Comparison of ENCODE assay signal across 8 cellular contexts in genomic region chr6:53792973-53793317, GRCh38. TPM values are rescaled to one million over a fixed set of nuclear protein-coding genes. Genes with fewer than 3 reads are reported as not detected.
DNase-seq lines count a peak whose midpoint lies in the region; TF ChIP-seq lines count a peak whose summit lies in the region.

No MANE protein-coding gene starts in this region.

- peak overlapping the region; percentile 82 for H3K4me3 ChIP-seq in CD8-positive, alpha-beta memory T cell (ENCODE audit: low read length)
- H3K4me3 ChIP-seq in OCI-LY3 (ENCODE audit: low read length): peak overlapping the region; percentile 86

- TF ChIP-seq CTCF in OCI-LY3 (IDR thresholded peaks at IDR 0.05; ENCODE audit: low read depth, low read length) (no peak), endothelial cell (IDR thresholded peaks at IDR 0.05; ENCODE audit: unreplicated experiment) (no peak), neural crest cell (conservative IDR thresholded peaks at IDR 0.05) (no peak)

- H3K36me3 Mint-ChIP-seq in CD8-positive, alpha-beta memory T cell: peaks cover 0 to 10% (median 9%) of the 10 kb centered on the region in 3 donors
- H3K36me3 Mint-ChIP-seq in endothelial cell (ENCODE audit: low read depth, unreplicated experiment): no peaks in the 10 kb centered on the region
- peaks cover 3% of the 10 kb centered on the region for H3K36me3 Mint-ChIP-seq in neural crest cell (ENCODE audit: low read depth)

- H3K4me3 Mint-ChIP-seq in CD8-positive, alpha-beta memory T cell: peak overlapping the region; percentile 90 to 99 (median 97)
- H3K4me3 Mint-ChIP-seq in endothelial cell (ENCODE audit: unreplicated experiment): peak overlapping the region; percentile 99
- H3K4me3 Mint-ChIP-seq in neural crest cell: peak overlapping the region; percentile 96

- H4K20me1 ChIP-seq in OCI-LY3 (ENCODE audit: insufficient read depth, low read length): no peaks in the 10 kb centered on the region

- POLR2A ChIA-PET in CD8-positive, alpha-beta memory T cell (lab: Charles Lee): interaction anchor here (0.5 to 1.0 kb wide), 2 partner anchors 67 to 226 kb away, joined by 3 to 5 read pairs; no protein-coding TSS in a partner anchor

- peaks cover 21% of the 10 kb centered on the region for H3K4me1 ChIP-seq in CD8-positive, alpha-beta memory T cell (ENCODE audit: insufficient read depth, low read length)
- H3K4me1 ChIP-seq in OCI-LY3 (ENCODE audit: low read length): peaks cover 17% of the 10 kb centered on the region

- peaks cover 27 to 49% of the 10 kb centered on the region in 2 donors for H3K27me3 Mint-ChIP-seq in CD8-positive, alpha-beta memory T cell
- H3K27me3 Mint-ChIP-seq in endothelial cell (ENCODE audit: unreplicated experiment): peaks cover 17% of the 10 kb centered on the region
- peaks cover 31% of the 10 kb centered on the region for H3K27me3 Mint-ChIP-seq in neural crest cell (ENCODE audit: low read depth)

- H3K27ac Mint-ChIP-seq in CD8-positive, alpha-beta memory T cell: peak overlapping the region in 3 of 8 donors; percentile 45 to 92 (median 91)
- H3K27ac Mint-ChIP-seq in endothelial cell (ENCODE audit: unreplicated experiment): peak overlapping the region; percentile 84
- H3K27ac Mint-ChIP-seq in neural crest cell (ENCODE audit: unreplicated experiment): no peak overlapping the region

- no peak for DNase-seq in CD8-positive, alpha-beta memory T cell
- DNase-seq in endothelial cell (ENCODE audit: low spot score) (no peak), neural crest cell (ENCODE audit: low read depth, low spot score) (no peak), A172 (ENCODE audit: low spot score) (no peak), NCI-H1417 treated with DMSO at 0.1 percent for 48 hours (lab: John Stamatoyannopoulos, UW) (no peak), putamen (ENCODE audit: low spot score) (no peak)
- DNase-seq in stimulated activated CD4-positive, alpha-beta T cell treated with anti-CD3 and anti-CD28 coated beads, Interleukin-4, amount 100 ng/mL, for 24 hours: no peak

- CTCF ChIA-PET in CD8-positive, alpha-beta memory T cell (lab: Charles Lee): no interaction called here

- peak overlapping the region; percentile 85 for H2AFZ ChIP-seq in OCI-LY3 (ENCODE audit: low read depth, low read length)

- peaks cover 6% of the 10 kb centered on the region for H3K27me3 ChIP-seq in CD8-positive, alpha-beta memory T cell (ENCODE audit: insufficient read depth, low read length, poor library complexity, severe bottlenecking)
- peaks cover 23% of the 10 kb centered on the region; the same call in 1 of the 2 replicates for H3K27me3 ChIP-seq in OCI-LY3 (ENCODE audit: low read depth, low read length)

- H3K9ac ChIP-seq in OCI-LY3 (ENCODE audit: low read length): peak overlapping the region; percentile 61

- H3K9me3 ChIP-seq in CD8-positive, alpha-beta memory T cell (ENCODE audit: low read length): no peaks in the 10 kb centered on the region
- H3K9me3 ChIP-seq in OCI-LY3 (ENCODE audit: insufficient read depth, low read length): peaks cover 9% of the 10 kb centered on the region; the same call in 1 of the 2 replicates

- H3K27ac ChIP-seq in CD8-positive, alpha-beta memory T cell (ENCODE audit: low read depth, low read length): no peak overlapping the region
- H3K27ac ChIP-seq in OCI-LY3 (ENCODE audit: low read length): no peak overlapping the region

- peaks cover 7% of the 10 kb centered on the region; the same call in 1 of the 2 replicates for H3K79me2 ChIP-seq in OCI-LY3 (ENCODE audit: low read length)

- peak overlapping the region; percentile 93 for H3K4me2 ChIP-seq in OCI-LY3 (ENCODE audit: low read length)

- H3K36me3 ChIP-seq in CD8-positive, alpha-beta memory T cell (ENCODE audit: insufficient read depth, low read length): no peaks in the 10 kb centered on the region
- H3K36me3 ChIP-seq in OCI-LY3 (replicated peaks; ENCODE audit: low read depth, low read length): no peaks in the 10 kb centered on the region

- H3K9me3 Mint-ChIP-seq in CD8-positive, alpha-beta memory T cell: peaks cover 6 to 14% (median 11%) of the 10 kb centered on the region in 5 donors
- H3K9me3 Mint-ChIP-seq in endothelial cell (ENCODE audit: unreplicated experiment) (no peaks in the 10 kb centered on the region), neural crest cell (peaks cover 4% of the 10 kb centered on the region)

- peaks cover 29 to 37% (median 29%) of the 10 kb centered on the region in 3 donors for H3K4me1 Mint-ChIP-seq in CD8-positive, alpha-beta memory T cell
- H3K4me1 Mint-ChIP-seq in endothelial cell (ENCODE audit: unreplicated experiment) (peaks cover 21% of the 10 kb centered on the region), neural crest cell (peaks cover 31% of the 10 kb centered on the region)

RNA-seq across cellular contexts. Expression of gene LRRC1, which starts 1.9 kb away (rescaled TPM):
- total RNA-seq in CD8-positive, alpha-beta memory T cell: 1 to 10 TPM; 2.4 to 2.5 TPM
- polyA plus RNA-seq in CD8-positive, alpha-beta memory T cell: 1.6 TPM
- total RNA-seq in endothelial cell (ENCODE audit: unreplicated experiment) (7.5 TPM), neural crest cell (6.6 and 7.1 TPM in 2 replicates)
- total RNA-seq in A172 (2014; rRNA removed; shearing (Covaris generic)): 11.3 and 13.3 TPM in 2 replicates
